In the genomic region with DNA sequence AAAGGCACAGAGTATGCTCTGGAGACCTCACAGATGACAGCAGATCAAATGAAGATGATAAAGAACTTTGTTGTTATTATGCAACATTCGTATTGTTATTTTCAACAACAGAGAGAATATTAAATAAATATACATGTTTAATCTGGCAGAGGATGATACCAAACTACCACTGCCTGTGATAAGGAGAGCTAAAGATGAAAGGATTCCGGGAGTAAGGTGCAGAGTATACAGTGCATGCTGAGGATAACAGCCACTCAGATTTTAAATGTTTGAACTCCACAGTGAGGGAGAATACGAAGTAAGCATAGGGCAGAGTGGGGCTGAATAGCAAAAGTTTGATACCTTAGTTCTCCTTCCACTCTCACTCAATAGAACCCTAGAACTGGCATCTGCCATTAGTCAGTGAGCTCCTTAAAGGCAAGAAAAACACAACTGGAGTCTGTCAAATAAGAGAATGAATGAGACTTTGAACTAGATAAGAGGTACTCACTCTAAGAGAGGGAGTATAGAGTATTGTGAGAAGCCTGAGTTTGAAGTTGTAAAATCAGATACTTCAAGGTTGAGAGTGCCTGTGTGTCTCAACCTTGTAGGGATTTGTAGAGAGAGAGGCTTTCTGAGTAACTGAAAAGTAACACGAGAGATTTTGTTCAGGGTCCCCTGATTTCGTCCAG, we compare ENCODE assay signal across 10 cellular contexts.
DNase-seq lines count a peak whose midpoint lies in the region; ATAC-seq and TF ChIP-seq lines count a peak whose summit lies in the region.
"Had no signal": no experiment of that assay in that cellular context is flagged by ENCODE, and none has a peak within 500 bp of the region (broad histone marks: within the 10 kb centered on the region; RNA-seq: fewer than 3 reads in every experiment).

No MANE protein-coding gene starts in this region.

- peaks cover 2% of the 10 kb centered on the region for H3K79me2 ChIP-seq in parathyroid adenoma

- H3K4me3 ChIP-seq in heart right ventricle (no peak overlapping the region), esophagus (ENCODE audit: low read depth in 1 of 2, low read length in 2 of 2) (no peak overlapping the region), parathyroid adenoma (ENCODE audit: low read depth, low read length) (no peak overlapping the region), aorta (ENCODE audit: low read length in 2 of 2) (no peak overlapping the region), ovary (no peak overlapping the region)

- no peak for DNase-seq in heart right ventricle
- DNase-seq in Right ventricle myocardium inferior (ENCODE audit: missing footprints), result no peak
- DNase-seq in aorta, result no peak
- DNase-seq in ovary, result no peak
- DNase-seq: midbrain; stimulated activated CD8-positive, alpha-beta memory T cell treated with anti-CD3 and anti-CD28 coated beads, Interleukin-4, amount 100 ng/mL, for 48 hours had no signal

- no peak overlapping the region for H3K9ac ChIP-seq in parathyroid adenoma

- no peak for TF ChIP-seq EP300 in ovary (IDR thresholded peaks at IDR 0.05)

- no peak for TF ChIP-seq POLR2A in ovary (IDR thresholded peaks at IDR 0.05)

- no peaks in the 10 kb centered on the region for H3K27me3 ChIP-seq in heart right ventricle
- no peaks in the 10 kb centered on the region for H3K27me3 ChIP-seq in esophagus (ENCODE audit: control insufficient read depth in 1 of 2, insufficient read depth in 2 of 2, low read length in 2 of 2)
- H3K27me3 ChIP-seq in parathyroid adenoma (ENCODE audit: control insufficient read depth, insufficient read depth, low read length), result no peaks in the 10 kb centered on the region
- H3K27me3 ChIP-seq in aorta (ENCODE audit: control insufficient read depth in 1 of 2, insufficient read depth in 2 of 2, low read length in 1 of 2), result no peaks in the 10 kb centered on the region
- no peaks in the 10 kb centered on the region for H3K27me3 ChIP-seq in ovary

- H3K36me3 ChIP-seq in heart right ventricle (no peaks in the 10 kb centered on the region), esophagus (ENCODE audit: control insufficient read depth in 2 of 2, insufficient read depth in 2 of 2, low read length in 1 of 2) (no peaks in the 10 kb centered on the region), parathyroid adenoma (ENCODE audit: control insufficient read depth, insufficient read depth, low read length) (no peaks in the 10 kb centered on the region), aorta (ENCODE audit: control insufficient read depth in 1 of 2, insufficient read depth in 2 of 2, low read length in 1 of 2) (no peaks in the 10 kb centered on the region), ovary (no peaks in the 10 kb centered on the region)

- intact Hi-C loops in heart right ventricle (cut with DNase I) (loop anchor here in 1 of 10 donors (10.0 kb wide), 1 partner anchor 192 kb away; a partner anchor contains a TSS), Right ventricle myocardium inferior (cut with DNase I) (loop anchor here (5.0 kb wide), 1 partner anchor 80 kb away; no protein-coding TSS in a partner anchor), aorta (cut with DNase I) (loop anchor here in 1 of 2 donors (10.0 kb wide), 1 partner anchor 92 kb away; no protein-coding TSS in a partner anchor), ovary (cut with DNase I) (no loop called here)

- H3K9me3 ChIP-seq in heart right ventricle (no peaks in the 10 kb centered on the region), esophagus (ENCODE audit: control insufficient read depth in 2 of 2, insufficient read depth in 1 of 2, low read depth in 1 of 2, low read length in 1 of 2) (no peaks in the 10 kb centered on the region), parathyroid adenoma (ENCODE audit: control insufficient read depth, low read length) (no peaks in the 10 kb centered on the region), aorta (ENCODE audit: control insufficient read depth, low read length) (no peaks in the 10 kb centered on the region), ovary (no peaks in the 10 kb centered on the region)

- ATAC-seq in heart right ventricle (no peak), Right ventricle myocardium inferior (no peak), aorta (ENCODE audit: low FRiP score) (no peak), GM18519 (IDR thresholded peaks at IDR 0.05; ENCODE audit: low FRiP score, unreplicated experiment) (no peak), HG03135 (IDR thresholded peaks at IDR 0.05; ENCODE audit: unreplicated experiment) (no peak)

- H2AFZ ChIP-seq in parathyroid adenoma, result no peak overlapping the region

- WGBS in heart right ventricle, 2 donors, result 56 to 66% methylated on average over 5 of the region's 5 CpGs
- WGBS in esophagus, 2 donors, result 44 to 55% methylated on average over 5 of the region's 5 CpGs
- 50% methylated on average over 5 of the region's 5 CpGs for WGBS in aorta, 2 donors
- WGBS in ovary, 3 donors, result 68 to 75% (median 73%) methylated on average over 5 of the region's 5 CpGs

- TF ChIP-seq CTCF in heart right ventricle (IDR thresholded peaks at IDR 0.05) (no peak), parathyroid adenoma (IDR thresholded peaks at IDR 0.05) (no peak), ovary (IDR thresholded peaks at IDR 0.05) (no peak)

- H3K4me2 ChIP-seq in parathyroid adenoma (ENCODE audit: low read length), result peak overlapping the region; percentile 28

- H3K27ac ChIP-seq in heart right ventricle (peak overlapping the region in 9 of 10 donors; percentile 42 to 87 (median 80)), esophagus (ENCODE audit: low read depth in 2 of 2, low read length in 1 of 2) (peak overlapping the region; percentile 60 to 64), parathyroid adenoma (peak overlapping the region; percentile 59), aorta (ENCODE audit: low read depth in 1 of 2, low read length in 2 of 2) (peak overlapping the region; percentile 9 to 89), ovary (no peak overlapping the region)

- H3K4me1 ChIP-seq in heart right ventricle, result peaks cover 27 to 73% (median 65%) of the 10 kb centered on the region in 9 donors
- peaks cover 0 to 6% of the 10 kb centered on the region in 2 donors for H3K4me1 ChIP-seq in esophagus (ENCODE audit: control insufficient read depth in 2 of 2, insufficient read depth in 2 of 2, low read length in 1 of 2)
- H3K4me1 ChIP-seq in parathyroid adenoma, result peaks cover 21% of the 10 kb centered on the region
- H3K4me1 ChIP-seq in aorta (ENCODE audit: control insufficient read depth in 1 of 2, insufficient read depth in 2 of 2, low read length in 2 of 2), result peaks cover 4% of the 10 kb centered on the region in 2 donors
- H3K4me1 ChIP-seq in ovary (ENCODE audit: insufficient read depth), result peaks cover 10% of the 10 kb centered on the region

Comparison
In these comparisons a context has a peak if more than half of its experiments do, and no peak if none do; other contexts are left out.
1. H3K27ac ChIP-seq: peak in heart right ventricle (9 of 10), esophagus (2 of 2), parathyroid adenoma (single experiment) and aorta (2 of 2); none in ovary (0 of 2).